ENCODE assay signal across 38 cellular contexts in the genomic region with DNA sequence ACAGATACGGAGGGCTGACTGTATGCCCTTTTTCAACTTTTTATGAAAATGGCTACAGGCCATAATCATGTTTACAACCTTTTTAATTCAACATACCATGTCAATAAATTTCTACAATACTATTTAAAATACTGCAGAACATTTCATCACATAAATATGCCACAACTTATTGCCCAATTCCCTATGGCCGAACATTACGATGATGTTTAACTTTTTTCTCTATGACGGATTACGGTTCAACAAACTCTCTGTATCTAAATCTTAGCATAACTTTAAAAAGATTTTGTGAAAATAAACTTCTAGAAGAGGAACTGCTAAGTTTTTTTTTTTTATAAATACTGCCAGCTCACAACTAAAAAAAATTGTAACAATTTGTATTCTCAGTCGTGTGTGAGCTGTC.
"Had no signal": no experiment of that assay in that cellular context is flagged by ENCODE, and none has a peak within 500 bp of the region (broad histone marks: within the 10 kb centered on the region; RNA-seq: fewer than 3 reads in every experiment).

No MANE protein-coding gene starts in this region.

- FAIRE-seq: bronchial epithelial cell, TTC549 had no signal

- ATAC-seq: activated CD8-positive, alpha-beta T cell treated with anti-CD3 and anti-CD28 coated beads for 36 hours; activated naive CD4-positive, alpha-beta T cell treated with anti-CD3 and anti-CD28 coated beads, Interleukin-2, amount 50 U/mL, for 72 hours; activated T-cell treated with anti-CD3 and anti-CD28 coated beads, Interleukin-2, amount 50 U/mL, for 4 hours; activated T-cell treated with anti-CD3 and anti-CD28 coated beads, Interleukin-2, amount 50 U/mL, for 72 hours; activated T-helper 17 cell treated with anti-CD3 and anti-CD28 coated beads, Interleukin-2, amount 50 U/mL, for 72 hours had no signal

- H3K9me3 ChIP-seq: ascending aorta had no signal

- H3K27ac ChIP-seq: ascending aorta, cardiac muscle cell, VCaP had no signal

- H3K4me3 ChIP-seq: ascending aorta, cardiac muscle cell had no signal

- DNase-seq: activated B cell treated with CpG ODN at 0.5 μM for 24 hours; activated CD4-positive, alpha-beta memory T cell treated with anti-CD3 and anti-CD28 coated beads for 36 hours; activated CD4-positive, alpha-beta T cell treated with anti-CD3 and anti-CD28 coated beads for 4 hours; activated CD4-positive, alpha-beta T cell treated with anti-CD3 and anti-CD28 coated beads, Interleukin-2, amount 10 ng/mL, durations not matched to agents 24 days and 14 days; activated CD4-positive, alpha-beta T cell treated with anti-CD3 and anti-CD28 coated beads, Interleukin-2, amount 50 U/mL, for 1 hour; activated CD4-positive, alpha-beta T cell treated with anti-CD3 and anti-CD28 coated beads, Interleukin-2, amount 50 U/mL, for 4 hours; activated CD4-positive, CD25-positive, alpha-beta regulatory T cell treated with anti-CD3 and anti-CD28 coated beads, Interleukin-2, amount 50 U/mL, for 72 hours; activated CD8-positive, alpha-beta memory T cell treated with anti-CD3 and anti-CD28 coated beads, Interleukin-2, amount 50 U/mL, for 4 hours; activated CD8-positive, alpha-beta T cell treated with anti-CD3 and anti-CD28 coated beads for 36 hours; activated effector memory CD4-positive, alpha-beta T cell treated with anti-CD3 and anti-CD28 coated beads, Interleukin-2, amount 50 U/mL, for 16 hours; activated gamma-delta T cell treated with Interleukin-2 at 50 U/mL for 16 hours; activated naive CD4-positive, alpha-beta T cell; activated naive CD4-positive, alpha-beta T cell treated with anti-CD3 and anti-CD28 coated beads for 36 hours; activated naive CD4-positive, alpha-beta T cell treated with anti-CD3 and anti-CD28 coated beads, Interleukin-2, amount 50 U/mL, for 16 hours; activated naive CD8-positive, alpha-beta T cell treated with anti-CD3 and anti-CD28 coated beads for 36 hours; activated T-cell treated with anti-CD3 and anti-CD28 coated beads for 4 hours; activated T-cell treated with anti-CD3 and anti-CD28 coated beads, Interleukin-2, amount 50 U/mL, for 1 hour; activated T-cell treated with anti-CD3 and anti-CD28 coated beads, Interleukin-2, amount 50 U/mL, for 4 hours; activated T-cell treated with anti-CD3 and anti-CD28 coated beads, Interleukin-2, amount 50 U/mL, for 72 hours; amygdala; anterior cingulate cortex; caudate nucleus; cerebellar nuclear complex; T-helper 1 cell; T-helper 2 cell; T-helper 9 cell had no signal

- H3K4me3 Mint-ChIP-seq: activated B cell treated with CpG ODN at 0.5 μM for 24 hours; activated CD4-positive, alpha-beta memory T cell treated with anti-CD3 and anti-CD28 coated beads for 36 hours; activated CD4-positive, alpha-beta T cell treated with anti-CD3 and anti-CD28 coated beads, Interleukin-2, amount 10 ng/mL, durations not matched to agents 24 days and 14 days; activated CD8-positive, alpha-beta T cell treated with anti-CD3 and anti-CD28 coated beads for 36 hours; activated naive CD4-positive, alpha-beta T cell treated with anti-CD3 and anti-CD28 coated beads for 36 hours; activated naive CD8-positive, alpha-beta T cell treated with anti-CD3 and anti-CD28 coated beads for 36 hours; activated T-cell treated with anti-CD3 and anti-CD28 coated beads, Interleukin-2, amount 50 U/mL, for 4 hours; activated T-cell treated with anti-CD3 and anti-CD28 coated beads, Interleukin-2, amount 50 U/mL, for 72 hours; activated T-helper 1 cell treated with anti-CD3 and anti-CD28 coated beads, Interleukin-12 subunit alpha, Interleukin-12 subunit beta, Interleukin-2, Interleukin-4 antibody, amounts not matched to agents 30 ng/mL and 10 ng/mL and 1 ng/mL, durations not matched to agents 14 hours and 24 hours and 36 hours; activated T-helper 17 cell treated with anti-CD3 and anti-CD28 coated beads, Interleukin-2, amount 50 U/mL, for 72 hours; brain; central memory CD8-positive, alpha-beta T cell; T-helper 1 cell treated with Interleukin-12 subunit alpha and Interleukin-12 subunit beta and Interleukin-4 antibody, amounts not matched to agents 30 μg/mL and 1 μg/mL, for 36 hours; T-helper 2 cell treated with Interferon-gamma antibody and Interleukin-4, amounts not matched to agents 5 μg/mL and 100 μg/mL, for 36 hours had no signal

- H3K9me3 Mint-ChIP-seq: activated B cell treated with CpG ODN at 0.5 μM for 24 hours; activated CD4-positive, alpha-beta memory T cell treated with anti-CD3 and anti-CD28 coated beads for 36 hours; activated CD4-positive, alpha-beta T cell treated with anti-CD3 and anti-CD28 coated beads, Interleukin-2, amount 10 ng/mL, durations not matched to agents 24 days and 14 days; activated CD8-positive, alpha-beta T cell treated with anti-CD3 and anti-CD28 coated beads for 36 hours; activated naive CD4-positive, alpha-beta T cell treated with anti-CD3 and anti-CD28 coated beads for 36 hours; activated naive CD4-positive, alpha-beta T cell treated with anti-CD3 and anti-CD28 coated beads, Interleukin-2, amount 50 U/mL, for 72 hours; activated naive CD8-positive, alpha-beta T cell treated with anti-CD3 and anti-CD28 coated beads for 36 hours; activated T-cell treated with anti-CD3 and anti-CD28 coated beads, Interleukin-2, amount 50 U/mL, for 4 hours; activated T-cell treated with anti-CD3 and anti-CD28 coated beads, Interleukin-2, amount 50 U/mL, for 72 hours; activated T-helper 1 cell treated with anti-CD3 and anti-CD28 coated beads, Interleukin-12 subunit alpha, Interleukin-12 subunit beta, Interleukin-2, Interleukin-4 antibody, amounts not matched to agents 30 ng/mL and 10 ng/mL and 1 ng/mL, durations not matched to agents 14 hours and 24 hours and 36 hours; activated T-helper 17 cell treated with anti-CD3 and anti-CD28 coated beads, Interleukin-2, amount 50 U/mL, for 72 hours; central memory CD8-positive, alpha-beta T cell; T-helper 1 cell treated with Interleukin-12 subunit alpha and Interleukin-12 subunit beta and Interleukin-4 antibody, amounts not matched to agents 30 μg/mL and 1 μg/mL, for 36 hours; T-helper 2 cell treated with Interferon-gamma antibody and Interleukin-4, amounts not matched to agents 5 μg/mL and 100 μg/mL, for 36 hours had no signal

- H3K27me3 Mint-ChIP-seq: activated B cell treated with CpG ODN at 0.5 μM for 24 hours; activated CD4-positive, alpha-beta T cell treated with anti-CD3 and anti-CD28 coated beads, Interleukin-2, amount 10 ng/mL, durations not matched to agents 24 days and 14 days; activated CD8-positive, alpha-beta T cell treated with anti-CD3 and anti-CD28 coated beads for 36 hours; activated T-helper 17 cell treated with anti-CD3 and anti-CD28 coated beads, Interleukin-2, amount 50 U/mL, for 72 hours; central memory CD8-positive, alpha-beta T cell had no signal

- H3K36me3 Mint-ChIP-seq: activated CD4-positive, alpha-beta memory T cell treated with anti-CD3 and anti-CD28 coated beads for 36 hours; activated naive CD8-positive, alpha-beta T cell treated with anti-CD3 and anti-CD28 coated beads for 36 hours; brain had no signal

- H3K27ac Mint-ChIP-seq: activated B cell treated with CpG ODN at 0.5 μM for 24 hours; activated CD4-positive, alpha-beta memory T cell treated with anti-CD3 and anti-CD28 coated beads for 36 hours; activated CD4-positive, alpha-beta T cell treated with anti-CD3 and anti-CD28 coated beads, Interleukin-2, amount 10 ng/mL, durations not matched to agents 24 days and 14 days; activated CD8-positive, alpha-beta T cell treated with anti-CD3 and anti-CD28 coated beads for 36 hours; activated naive CD4-positive, alpha-beta T cell treated with anti-CD3 and anti-CD28 coated beads, Interleukin-2, amount 50 U/mL, for 72 hours; activated naive CD8-positive, alpha-beta T cell treated with anti-CD3 and anti-CD28 coated beads for 36 hours; activated T-cell treated with anti-CD3 and anti-CD28 coated beads, Interleukin-2, amount 50 U/mL, for 72 hours; activated T-helper 1 cell treated with anti-CD3 and anti-CD28 coated beads, Interleukin-12 subunit alpha, Interleukin-12 subunit beta, Interleukin-2, Interleukin-4 antibody, amounts not matched to agents 30 ng/mL and 10 ng/mL and 1 ng/mL, durations not matched to agents 14 hours and 24 hours and 36 hours; activated T-helper 17 cell treated with anti-CD3 and anti-CD28 coated beads, Interleukin-2, amount 50 U/mL, for 72 hours; brain; T-helper 1 cell treated with Interleukin-12 subunit alpha and Interleukin-12 subunit beta and Interleukin-4 antibody, amounts not matched to agents 30 μg/mL and 1 μg/mL, for 36 hours; T-helper 2 cell treated with Interferon-gamma antibody and Interleukin-4, amounts not matched to agents 5 μg/mL and 100 μg/mL, for 36 hours had no signal

- H3K36me3 ChIP-seq: ascending aorta, cardiac muscle cell had no signal
